8 cellular contexts compared by ENCODE assay signal in genomic region chr11:36288442-36289225, GRCh38. TPM values are rescaled to one million over a fixed set of nuclear protein-coding genes. Genes with fewer than 3 reads are reported as not detected.
DNase-seq lines count a peak whose midpoint lies in the region; ATAC-seq and TF ChIP-seq lines count a peak whose summit lies in the region.

No MANE protein-coding gene starts in this region.

- peak overlapping the region; percentile 87 for H3K4me3 ChIP-seq in fibroblast of villous mesenchyme (ENCODE audit: low read depth, low read length)

- ATAC-seq in sciatic nerve: peak; percentile 41

- intact Hi-C loops in sciatic nerve (cut with DNase I): no loop called here

- no peak for TF ChIP-seq CTCF in fibroblast of villous mesenchyme (IDR thresholded peaks at IDR 0.05; ENCODE audit: insufficient read depth, low read depth, low read length)

- DNase-seq in SIG-M5 treated with dmso at 0.1 percent for 504 hours (lab: John Stamatoyannopoulos, UW; ENCODE audit: unreplicated experiment) (peak; percentile 67), SIG-M5 (lab: John Stamatoyannopoulos, UW) (no peak), SKM-1 treated with dmso at 0.1 percent for 144 hours (lab: John Stamatoyannopoulos, UW; ENCODE audit: unreplicated experiment) (peak; percentile 39), fibroblast of villous mesenchyme (ENCODE audit: low read depth) (peak; percentile 34), sciatic nerve (ENCODE audit: low spot score) (no peak), epidermal melanocyte (ENCODE audit: insufficient read length, low spot score) (no peak), NCI-H1436 treated with DMSO at 0.1 percent for 48 hours (lab: John Stamatoyannopoulos, UW) (no peak)
- DNase-seq in stimulated activated CD4-positive, alpha-beta T cell treated with anti-CD3 and anti-CD28 coated beads, Interleukin-15, amount 100 ng/mL, for 24 hours: no peak

RNA-seq across cellular contexts. Expression of gene COMMD9, which starts 0.6 kb away (rescaled TPM):
- 35.4 and 49.0 TPM in 2 replicates for total RNA-seq in fibroblast of villous mesenchyme
- 35.8 TPM for total RNA-seq in sciatic nerve

RNA-seq across cellular contexts. Expression of gene PRR5L, which starts 7.5 kb away (rescaled TPM):
- total RNA-seq in fibroblast of villous mesenchyme (35.4 and 57.0 TPM in 2 replicates), sciatic nerve (28.6 TPM)

Comparison
In these comparisons a context has a peak if more than half of its experiments do, and no peak if none do; other contexts are left out.
1. DNase-seq: peak in SIG-M5 treated with dmso at 0.1 percent for 504 hours (single experiment), SKM-1 treated with dmso at 0.1 percent for 144 hours (single experiment) and fibroblast of villous mesenchyme (single experiment); none in SIG-M5 (single experiment), sciatic nerve (single experiment), epidermal melanocyte (single experiment), stimulated activated CD4-positive, alpha-beta T cell treated with anti-CD3 and anti-CD28 coated beads, Interleukin-15, amount 100 ng/mL, for 24 hours (single experiment) and NCI-H1436 treated with DMSO at 0.1 percent for 48 hours (single experiment).